In genomic region chr9:120642129-120642528, GRCh38 we compare ENCODE assay signal across 24 cellular contexts.
A peak's percentile ranks its signal among the peaks of the same experiment; 100 is the strongest.
DNase-seq lines count a peak whose midpoint lies in the region; ATAC-seq, FAIRE-seq and TF ChIP-seq lines count a peak whose summit lies in the region.
"Had no signal": no experiment of that assay in that cellular context is flagged by ENCODE, and none has a peak within 500 bp of the region (broad histone marks: within the 10 kb centered on the region; RNA-seq: fewer than 3 reads in every experiment).

No MANE protein-coding gene starts in this region.

- H3K79me2 ChIP-seq in Karpas-422 (ENCODE audit: low read length) (peaks cover 91% of the 10 kb centered on the region), neural progenitor cell (ENCODE audit: low read depth) (no peaks in the 10 kb centered on the region)

- H3K9ac ChIP-seq in Karpas-422 (ENCODE audit: low read length) (no peak overlapping the region), neural progenitor cell (no peak overlapping the region)

- DNase-seq in DMS53 (lab: John Stamatoyannopoulos, UW), result peak; percentile 56
- DNase-seq in Karpas-422, result no peak
- DNase-seq in bronchial epithelial cell (ENCODE audit: low read depth), result peak; percentile 14
- DNase-seq in neural progenitor cell (ENCODE audit: low spot score), result no peak
- DNase-seq in inferior parietal cortex (ENCODE audit: extremely low spot score), result no peak
- no peak for DNase-seq in germinal center (ENCODE audit: low spot score)
- DNase-seq: activated CD4-positive, alpha-beta T cell treated with anti-CD3 and anti-CD28 coated beads, Interleukin-2, amount 10 ng/mL, durations not matched to agents 24 days and 14 days; activated naive CD4-positive, alpha-beta T cell treated with anti-CD3 and anti-CD28 coated beads, Interleukin-2, amount 50 U/mL, for 16 hours; CD4-positive, CD25-positive, alpha-beta regulatory T cell; DMS 273 treated with DMSO at 0.1 percent for 48 hours; GDM1; Kasumi-1; left colon; naive thymus-derived CD8-positive, alpha-beta T cell; NCI-H1092 treated with DMSO at 0.1 percent for 48 hours; NCI-H1930; NCI-H345; SIG-M5 had no signal

- H3K9me3 ChIP-seq in Karpas-422 (ENCODE audit: low read length), result no peaks in the 10 kb centered on the region
- H3K9me3 ChIP-seq in neural progenitor cell (ENCODE audit: low read depth), result no peaks in the 10 kb centered on the region

- H3K27me3 ChIP-seq in Karpas-422 (ENCODE audit: low read length), result no peaks in the 10 kb centered on the region
- H3K27me3 ChIP-seq in bronchial epithelial cell (ENCODE audit: control insufficient read depth, insufficient read depth, low read length), result no peaks in the 10 kb centered on the region
- no peaks in the 10 kb centered on the region for H3K27me3 ChIP-seq in neural progenitor cell

- no peak overlapping the region for H2AFZ ChIP-seq in Karpas-422 (ENCODE audit: low read length)
- H2AFZ ChIP-seq in neural progenitor cell (replicated peaks), result no peak overlapping the region

- no peak for ATAC-seq in GM19455 (IDR thresholded peaks at IDR 0.05; ENCODE audit: unreplicated experiment)
- no peak for ATAC-seq in esophagus mucosa
- ATAC-seq: left colon; naive thymus-derived CD8-positive, alpha-beta T cell had no signal

- H3K4me1 ChIP-seq in Karpas-422 (ENCODE audit: low read length) (peaks cover 7% of the 10 kb centered on the region; the same call in 1 of the 2 replicates), neural progenitor cell (peaks cover 13% of the 10 kb centered on the region)

- H3K36me3 ChIP-seq in Karpas-422 (ENCODE audit: insufficient read depth, low read length) (peaks cover 84% of the 10 kb centered on the region), bronchial epithelial cell (ENCODE audit: control insufficient read depth, insufficient read depth, low read length) (no peaks in the 10 kb centered on the region), neural progenitor cell (no peaks in the 10 kb centered on the region)

- H3K27ac Mint-ChIP-seq in neural progenitor cell, result peak overlapping the region; percentile 81
- H3K27ac Mint-ChIP-seq: activated CD4-positive, alpha-beta T cell treated with anti-CD3 and anti-CD28 coated beads, Interleukin-2, amount 10 ng/mL, durations not matched to agents 24 days and 14 days; activated T-helper 1 cell treated with anti-CD3 and anti-CD28 coated beads, Interleukin-12 subunit alpha, Interleukin-12 subunit beta, Interleukin-2, Interleukin-4 antibody, amounts not matched to agents 30 ng/mL and 10 ng/mL and 1 ng/mL, durations not matched to agents 14 hours and 24 hours and 36 hours; CD4-positive, CD25-positive, alpha-beta regulatory T cell; naive thymus-derived CD8-positive, alpha-beta T cell; T-helper 1 cell treated with Interleukin-12 subunit alpha and Interleukin-12 subunit beta and Interleukin-4 antibody, amounts not matched to agents 30 μg/mL and 1 μg/mL, for 36 hours had no signal

- no peaks in the 10 kb centered on the region for H3K9me2 ChIP-seq in Karpas-422 (replicated peaks; ENCODE audit: insufficient read depth, low read length)

- peaks cover 14% of the 10 kb centered on the region for H3K36me3 Mint-ChIP-seq in neural progenitor cell

- H3K27ac ChIP-seq in Karpas-422 (ENCODE audit: low read length), result peak overlapping the region; percentile 9; the same call in 1 of the 2 replicates
- no peak overlapping the region for H3K27ac ChIP-seq in neural progenitor cell

- no peak overlapping the region for H3K4me2 ChIP-seq in Karpas-422 (ENCODE audit: low read depth, low read length, poor library complexity, severe bottlenecking)
- no peak overlapping the region for H3K4me2 ChIP-seq in neural progenitor cell

- H4K20me1 ChIP-seq in Karpas-422 (ENCODE audit: insufficient read depth, low read depth, low read length), result no peaks in the 10 kb centered on the region
- peaks cover 14% of the 10 kb centered on the region for H4K20me1 ChIP-seq in neural progenitor cell (ENCODE audit: low read depth)

- peaks cover 3% of the 10 kb centered on the region for H3K9me3 Mint-ChIP-seq in neural progenitor cell
- H3K9me3 Mint-ChIP-seq: activated T-helper 1 cell treated with anti-CD3 and anti-CD28 coated beads, Interleukin-12 subunit alpha, Interleukin-12 subunit beta, Interleukin-2, Interleukin-4 antibody, amounts not matched to agents 30 ng/mL and 10 ng/mL and 1 ng/mL, durations not matched to agents 14 hours and 24 hours and 36 hours; T-helper 1 cell treated with Interleukin-12 subunit alpha and Interleukin-12 subunit beta and Interleukin-4 antibody, amounts not matched to agents 30 μg/mL and 1 μg/mL, for 36 hours had no signal

- H3K4me3 ChIP-seq in Karpas-422 (ENCODE audit: low read length) (no peak overlapping the region), bronchial epithelial cell (ENCODE audit: low read depth, low read length) (no peak overlapping the region), neural progenitor cell (no peak overlapping the region)

- FAIRE-seq in bronchial epithelial cell (lab: Jason Lieb, UNC), result no peak
- FAIRE-seq: colon, endometrium had no signal

- peaks cover 19% of the 10 kb centered on the region for H3K4me1 Mint-ChIP-seq in neural progenitor cell

- TF ChIP-seq CTCF in bronchial epithelial cell (IDR thresholded peaks at IDR 0.05; ENCODE audit: insufficient read depth, low read length, severe bottlenecking), result no peak
- no peak for TF ChIP-seq CTCF in neural progenitor cell (IDR thresholded peaks at IDR 0.05)

- H3K4me3 Mint-ChIP-seq in neural progenitor cell, result no peak overlapping the region
- H3K4me3 Mint-ChIP-seq: activated CD4-positive, alpha-beta T cell treated with anti-CD3 and anti-CD28 coated beads, Interleukin-2, amount 10 ng/mL, durations not matched to agents 24 days and 14 days; activated T-helper 1 cell treated with anti-CD3 and anti-CD28 coated beads, Interleukin-12 subunit alpha, Interleukin-12 subunit beta, Interleukin-2, Interleukin-4 antibody, amounts not matched to agents 30 ng/mL and 10 ng/mL and 1 ng/mL, durations not matched to agents 14 hours and 24 hours and 36 hours; CD4-positive, CD25-positive, alpha-beta regulatory T cell; naive thymus-derived CD8-positive, alpha-beta T cell; T-helper 1 cell treated with Interleukin-12 subunit alpha and Interleukin-12 subunit beta and Interleukin-4 antibody, amounts not matched to agents 30 μg/mL and 1 μg/mL, for 36 hours had no signal

- H3K27me3 Mint-ChIP-seq in neural progenitor cell (ENCODE audit: insufficient read depth, low read depth), result peaks cover 3% of the 10 kb centered on the region
- H3K27me3 Mint-ChIP-seq: activated CD4-positive, alpha-beta T cell treated with anti-CD3 and anti-CD28 coated beads, Interleukin-2, amount 10 ng/mL, durations not matched to agents 24 days and 14 days; CD4-positive, CD25-positive, alpha-beta regulatory T cell; naive thymus-derived CD8-positive, alpha-beta T cell had no signal

- H3F3A ChIP-seq in neural progenitor cell (ENCODE audit: low read depth), result no peaks in the 10 kb centered on the region

Comparison
In these comparisons a context has a peak if more than half of its experiments do, and no peak if none do; other contexts are left out.
1. DNase-seq: peak in DMS53 (single experiment) and bronchial epithelial cell (single experiment); none in Karpas-422 (single experiment), neural progenitor cell (single experiment), inferior parietal cortex (single experiment) and germinal center (single experiment).